In genomic region chr12:95574030-95574429, GRCh38 we compare ENCODE assay signal across 13 cellular contexts. TPM values are rescaled to one million over a fixed set of nuclear protein-coding genes. Genes with fewer than 3 reads are reported as not detected.
DNase-seq lines count a peak whose midpoint lies in the region; ATAC-seq and TF ChIP-seq lines count a peak whose summit lies in the region.
"Had no signal": no experiment of that assay in that cellular context is flagged by ENCODE, and none has a peak within 500 bp of the region (broad histone marks: within the 10 kb centered on the region; RNA-seq: fewer than 3 reads in every experiment).

No MANE protein-coding gene starts in this region.

- ATAC-seq in GM21619 (IDR thresholded peaks at IDR 0.05; ENCODE audit: unreplicated experiment), result peak; percentile 68
- no peak for ATAC-seq in mucosa of descending colon

- H3K9me3 ChIP-seq in HUES64 (ENCODE audit: insufficient read depth, low read depth, low read length) (no peaks in the 10 kb centered on the region), iPS DF 6.9 (ENCODE audit: control insufficient read depth, insufficient read depth, low read length) (no peaks in the 10 kb centered on the region), mucosa of descending colon (no peaks in the 10 kb centered on the region), MG63 (no peaks in the 10 kb centered on the region)
- H3K9me3 ChIP-seq: A549, neutrophil had no signal

- H3K36me3 ChIP-seq in HUES64 (ENCODE audit: insufficient read depth, low read length), result no peaks in the 10 kb centered on the region
- H3K36me3 ChIP-seq in iPS DF 6.9 (ENCODE audit: control insufficient read depth, insufficient read depth, low read length), result no peaks in the 10 kb centered on the region
- H3K36me3 ChIP-seq in mucosa of descending colon (ENCODE audit: low read depth), result no peaks in the 10 kb centered on the region
- no peaks in the 10 kb centered on the region for H3K36me3 ChIP-seq in MG63
- H3K36me3 ChIP-seq: neutrophil had no signal

- TF ChIP-seq CTCF in CD14-positive monocyte (IDR thresholded peaks at IDR 0.05), result no peak
- TF ChIP-seq CTCF in mucosa of descending colon (IDR thresholded peaks at IDR 0.05), result no peak

- H3K36me3 Mint-ChIP-seq in CD14-positive monocyte, result no peaks in the 10 kb centered on the region

- H3K4me3 ChIP-seq in HUES64 (ENCODE audit: low read length) (peak overlapping the region; percentile 29), iPS DF 6.9 (ENCODE audit: low read length) (no peak overlapping the region; the same call in 1 of the 2 replicates), mucosa of descending colon (no peak overlapping the region), MG63 (no peak overlapping the region)
- H3K4me3 ChIP-seq: A549 had no signal

- H3K9me3 Mint-ChIP-seq in CD14-positive monocyte, result peaks cover 0 to 7% (median 0%) of the 10 kb centered on the region in 7 donors

- peak overlapping the region in 1 of 7 donors; percentile 43 for H3K27ac Mint-ChIP-seq in CD14-positive monocyte

- H3K4me1 ChIP-seq in HUES64 (ENCODE audit: insufficient read depth, low read length) (peaks cover 23% of the 10 kb centered on the region), iPS DF 6.9 (ENCODE audit: control insufficient read depth, insufficient read depth, low read length) (peaks cover 4% of the 10 kb centered on the region; the same call in 1 of the 2 replicates), mucosa of descending colon (ENCODE audit: low read depth) (no peaks in the 10 kb centered on the region)
- H3K4me1 ChIP-seq: A549 had no signal

- DNase-seq in CD14-positive monocyte (ENCODE audit: low spot score) (no peak), iPS DF 6.9 (ENCODE audit: low read depth, low spot score) (peak; percentile 61), DMS114 treated with DMSO at 0.1 percent for 48 hours (lab: John Stamatoyannopoulos, UW; ENCODE audit: unreplicated experiment) (no peak), mucosa of descending colon (no peak), activated gamma-delta T cell treated with Interleukin-2 at 50 U/mL for 16 hours (no peak), MG63 (no peak)
- DNase-seq: activated CD8-positive, alpha-beta memory T cell treated with anti-CD3 and anti-CD28 coated beads, Interleukin-2, amount 50 U/mL, for 4 hours; SHP77 treated with DMSO at 0.1 percent for 48 hours; stimulated activated CD4-positive, alpha-beta T cell treated with anti-CD3 and anti-CD28 coated beads, Interleukin-12 subunit alpha, Interleukin-12 subunit beta, amount 100 ng/mL, for 4 hours had no signal

- intact Hi-C loops in CD14-positive monocyte (cut with micrococcal nuclease) (no loop called here), mucosa of descending colon (cut with DNase I, micrococcal nuclease) (no loop called here)

- 6% methylated on average over 6 of the region's 7 CpGs for WGBS in HUES64
- no CpG with 5 or more reads among the region's 7 CpGs for WGBS in iPS DF 6.9 (ENCODE audit: insufficient coverage, insufficient read length)

- H3K9ac ChIP-seq in HUES64 (ENCODE audit: low read depth, low read length), result peak overlapping the region; percentile 51; the same call in 1 of the 2 replicates

- H3K27me3 Mint-ChIP-seq in CD14-positive monocyte (ENCODE audit: low read depth in 3 of 3), result peaks cover 30 to 38% (median 35%) of the 10 kb centered on the region in 3 donors

- peaks cover 16% of the 10 kb centered on the region for H3K4me1 Mint-ChIP-seq in CD14-positive monocyte

- peak overlapping the region; percentile 56 to 85 for H3K4me3 Mint-ChIP-seq in CD14-positive monocyte

- H3K27ac ChIP-seq in HUES64 (ENCODE audit: low read depth, low read length) (peak overlapping the region; percentile 92), iPS DF 6.9 (ENCODE audit: low read length) (no peak overlapping the region)
- H3K27ac ChIP-seq: A549, neutrophil had no signal

- H3K27me3 ChIP-seq in HUES64 (ENCODE audit: insufficient read depth, low read length), result no peaks in the 10 kb centered on the region
- H3K27me3 ChIP-seq in iPS DF 6.9 (ENCODE audit: control insufficient read depth, insufficient read depth, low read length), result no peaks in the 10 kb centered on the region
- H3K27me3 ChIP-seq in MG63, result no peaks in the 10 kb centered on the region

RNA-seq across cellular contexts. Expression of gene USP44, which starts 22.8 kb away (rescaled TPM):
- polyA plus RNA-seq in CD14-positive monocyte, result under 1 TPM in 1 of 2 donors, not detected in 1; 0.12 TPM
- polyA plus RNA-seq in HUES64 (2013, experiment 1 of 2), result 88.2 TPM
- polyA plus RNA-seq in HUES64 (2013, experiment 2 of 2), result 72.9 TPM
- 1 to 10 TPM in 1 of 3 donors, under 1 TPM in 2; 0.20 to 1.7 (median 0.53) TPM for total RNA-seq in mucosa of descending colon
- total RNA-seq in MG63 (2014; rRNA removed; shearing (Covaris generic); ENCODE audit: low replicate concordance), result 0.27 TPM in 1 of 2 replicates, not detected in the other
